ENCODE assay signal across 8 cellular contexts in the genomic region with DNA sequence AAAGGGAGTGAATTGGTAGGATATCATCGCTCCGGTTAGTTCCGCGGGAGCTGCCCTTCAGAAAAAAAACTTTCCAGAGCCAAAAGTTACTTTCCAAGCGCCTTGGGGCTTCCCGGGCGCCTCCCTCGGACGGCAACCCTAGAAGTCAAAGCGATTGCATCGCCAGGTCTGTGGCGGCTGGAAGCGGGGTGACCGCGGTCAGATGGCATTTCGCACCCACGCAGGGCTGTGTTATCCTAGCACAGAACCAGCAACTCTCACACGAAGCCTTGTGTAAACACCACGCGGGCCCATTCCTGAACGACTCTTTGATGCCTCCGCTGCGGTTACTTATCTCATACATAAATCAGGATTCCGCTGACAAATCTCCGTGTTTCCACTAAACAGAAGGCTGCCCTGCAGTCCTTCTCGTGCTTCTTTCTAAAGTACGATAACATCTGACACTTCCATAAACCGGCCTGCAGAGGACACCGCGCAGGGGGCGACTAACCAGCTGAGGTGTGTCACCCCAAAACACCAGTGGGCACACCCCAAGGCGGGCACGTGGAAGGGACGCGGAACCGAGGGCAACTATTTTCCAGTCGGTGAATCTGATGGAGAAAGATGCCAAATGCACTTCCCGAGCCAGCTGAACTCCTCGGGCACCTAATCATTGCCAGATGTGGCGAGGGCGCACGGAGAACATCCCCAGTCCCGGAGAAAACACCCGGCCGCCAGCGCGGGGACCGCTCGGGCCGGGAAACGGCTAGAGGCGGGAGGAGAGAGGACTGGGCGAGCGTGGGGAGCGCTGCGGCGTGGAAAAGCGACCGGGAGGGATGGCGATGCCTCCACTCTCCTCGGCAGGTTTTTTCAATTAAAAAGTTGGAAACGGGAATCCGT. TPM values are rescaled to one million over a fixed set of nuclear protein-coding genes. Genes with fewer than 3 reads are reported as not detected.
DNase-seq lines count a peak whose midpoint lies in the region; ATAC-seq and TF ChIP-seq lines count a peak whose summit lies in the region.

No MANE protein-coding gene starts in this region.

- no peak overlapping the region for H3K4me3 Mint-ChIP-seq in activated CD8-positive, alpha-beta memory T cell treated with anti-CD3 and anti-CD28 coated beads, Interleukin-2, amount 10 ng/mL, durations not matched to agents 7 days and 5 days

- TF ChIP-seq POLR2A in vagina (IDR thresholded peaks at IDR 0.05), result no peak

- CTCF ChIA-PET in activated CD8-positive, alpha-beta memory T cell treated with anti-CD3 and anti-CD28 coated beads, Interleukin-2, amount 10 ng/mL, durations not matched to agents 7 days and 5 days (lab: Charles Lee), result no interaction called here

- H3K27ac Mint-ChIP-seq in activated CD8-positive, alpha-beta memory T cell treated with anti-CD3 and anti-CD28 coated beads, Interleukin-2, amount 10 ng/mL, durations not matched to agents 7 days and 5 days, result peak overlapping the region; percentile 36

- H3K9me3 Mint-ChIP-seq in activated CD8-positive, alpha-beta memory T cell treated with anti-CD3 and anti-CD28 coated beads, Interleukin-2, amount 10 ng/mL, durations not matched to agents 7 days and 5 days (ENCODE audit: low read depth), result no peaks in the 10 kb centered on the region

- H3K36me3 Mint-ChIP-seq in activated CD8-positive, alpha-beta memory T cell treated with anti-CD3 and anti-CD28 coated beads, Interleukin-2, amount 10 ng/mL, durations not matched to agents 7 days and 5 days, result no peaks in the 10 kb centered on the region

- intact Hi-C loops in vagina (cut with DNase I), result no loop called here

- no peak for TF ChIP-seq CTCF in cardiac fibroblast (IDR thresholded peaks at IDR 0.05; ENCODE audit: low read depth, low read length)
- no peak for TF ChIP-seq CTCF in vagina (IDR thresholded peaks at IDR 0.05)

- no peak for ATAC-seq in activated CD8-positive, alpha-beta memory T cell treated with anti-CD3 and anti-CD28 coated beads, Interleukin-2, amount 10 ng/mL, durations not matched to agents 7 days and 5 days
- ATAC-seq in GM21515 (IDR thresholded peaks at IDR 0.05; ENCODE audit: unreplicated experiment) (no peak), HG03139 (IDR thresholded peaks at IDR 0.05; ENCODE audit: unreplicated experiment) (no peak)

- H3K27ac ChIP-seq in vagina, result peak overlapping the region; percentile 44

- H3K36me3 ChIP-seq in vagina, result no peaks in the 10 kb centered on the region

- peak overlapping the region; percentile 41 to 72 for H3K4me3 ChIP-seq in cardiac fibroblast (replicated peaks in 1 of 2; ENCODE audit: low read depth in 2 of 2, low read length in 2 of 2)
- H3K4me3 ChIP-seq in vagina, result peak overlapping the region; percentile 51 to 57

- no peaks in the 10 kb centered on the region for H3K27me3 ChIP-seq in vagina

- H3K4me1 Mint-ChIP-seq in activated CD8-positive, alpha-beta memory T cell treated with anti-CD3 and anti-CD28 coated beads, Interleukin-2, amount 10 ng/mL, durations not matched to agents 7 days and 5 days, result peaks cover 9% of the 10 kb centered on the region

- no peak for DNase-seq in activated CD8-positive, alpha-beta memory T cell treated with anti-CD3 and anti-CD28 coated beads, Interleukin-2, amount 10 ng/mL, durations not matched to agents 7 days and 5 days
- DNase-seq in activated CD8-positive, alpha-beta memory T cell treated with anti-CD3 and anti-CD28 coated beads, Interleukin-2, amount 50 U/mL, for 4 hours, result no peak
- peak; percentile 50 to 71 for DNase-seq in cardiac fibroblast (ENCODE audit: low read depth in 2 of 2)
- DNase-seq in lung microvascular endothelial cell (ENCODE audit: low read depth in 2 of 2), result peak; percentile 53 to 64
- no peak for DNase-seq in vagina (ENCODE audit: extremely low spot score in 2 of 2)
- DNase-seq in HPDE6-E6E7 (ENCODE audit: extremely low spot score), result no peak

- no peaks in the 10 kb centered on the region for H3K9me3 ChIP-seq in vagina

- H3K4me1 ChIP-seq in vagina, result peaks cover 19% of the 10 kb centered on the region

- H3K27me3 Mint-ChIP-seq in activated CD8-positive, alpha-beta memory T cell treated with anti-CD3 and anti-CD28 coated beads, Interleukin-2, amount 10 ng/mL, durations not matched to agents 7 days and 5 days, result peaks cover 57% of the 10 kb centered on the region

RNA-seq across cellular contexts. Expression of a gene that starts 0.9 kb away (rescaled TPM):
- not detected for total RNA-seq in activated CD8-positive, alpha-beta memory T cell treated with anti-CD3 and anti-CD28 coated beads, Interleukin-2, amount 10 ng/mL, durations not matched to agents 7 days and 5 days
- total RNA-seq in lung microvascular endothelial cell (33.8 and 104 TPM in 2 replicates), vagina (18.9 TPM)

Comparison
In these comparisons a context has a peak if more than half of its experiments do, and no peak if none do; other contexts are left out.
1. DNase-seq: peak in cardiac fibroblast (2 of 2) and lung microvascular endothelial cell (2 of 2); none in activated CD8-positive, alpha-beta memory T cell treated with anti-CD3 and anti-CD28 coated beads, Interleukin-2, amount 10 ng/mL, durations not matched to agents 7 days and 5 days (single experiment), activated CD8-positive, alpha-beta memory T cell treated with anti-CD3 and anti-CD28 coated beads, Interleukin-2, amount 50 U/mL, for 4 hours (single experiment), vagina (0 of 2) and HPDE6-E6E7 (single experiment).
2. RNA of a gene that starts 0.9 kb away (total RNA-seq): 33.8 to 104 TPM in lung microvascular endothelial cell and 18.9 TPM in vagina (single experiment); not detected in activated CD8-positive, alpha-beta memory T cell treated with anti-CD3 and anti-CD28 coated beads, Interleukin-2, amount 10 ng/mL, durations not matched to agents 7 days and 5 days; every median in the first group is over 10 times any median in the second.